In the genomic region with DNA sequence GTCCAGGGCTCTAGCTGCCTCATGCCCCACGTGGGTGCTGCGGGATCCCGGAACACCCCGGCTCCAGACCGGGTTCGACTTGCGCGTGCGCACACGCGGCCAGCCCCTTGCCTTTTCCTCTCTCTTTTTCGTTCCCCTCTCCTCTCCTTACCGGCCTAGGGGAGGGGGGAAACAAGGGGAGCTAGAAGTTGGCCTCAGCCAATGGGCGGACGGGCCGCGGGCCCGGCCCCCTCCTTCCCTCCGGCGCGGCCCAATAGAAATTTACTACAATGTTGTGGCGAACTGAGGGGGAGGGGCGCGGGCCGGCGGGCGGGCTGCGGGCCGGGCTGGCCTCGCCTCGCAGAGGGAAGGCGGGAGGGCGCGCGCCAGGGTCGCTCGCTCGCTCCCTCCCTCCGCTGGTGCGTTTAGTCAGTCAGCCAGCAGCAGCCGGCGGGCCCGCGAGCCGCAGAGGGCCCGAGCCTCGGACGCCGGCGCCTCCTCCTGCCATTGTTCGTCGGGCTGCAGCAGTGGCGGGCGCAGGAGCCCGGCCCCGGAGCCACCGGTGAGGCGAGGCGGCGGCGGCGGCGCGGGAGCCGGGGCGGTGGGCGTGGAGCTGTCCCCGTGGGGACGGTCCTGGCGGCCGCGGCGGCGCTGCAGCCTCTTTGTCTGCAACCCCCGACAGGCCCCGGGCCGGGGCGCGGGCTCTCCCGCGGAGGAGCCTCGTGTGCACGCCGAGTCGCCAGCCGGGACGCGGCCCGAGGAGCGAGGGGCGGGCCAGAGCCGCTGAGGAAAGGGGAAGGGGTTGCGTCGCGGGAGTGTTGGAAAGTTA, we compare ENCODE assay signal across 8 cellular contexts. TPM values are rescaled to one million over a fixed set of nuclear protein-coding genes. Genes with fewer than 3 reads are reported as not detected.
A peak's percentile ranks its signal among the peaks of the same experiment; 100 is the strongest.
DNase-seq lines count a peak whose midpoint lies in the region; ATAC-seq, FAIRE-seq and TF ChIP-seq lines count a peak whose summit lies in the region.

Gene EPB41, plus strand, starts transcription at position 342 of the 808 bp plus-strand sequence. CDS start 72,869 bp downstream, outside the sequence.

- intact Hi-C loops in prostate gland (cut with DNase I) (loop anchor here (2.0 kb wide), 2 partner anchors 28 to 68 kb away; no protein-coding TSS in a partner anchor), upper lobe of right lung (cut with DNase I) (no loop called here)

- TF ChIP-seq CTCF in right atrium auricular region (IDR thresholded peaks at IDR 0.05), result no peak
- TF ChIP-seq CTCF in prostate gland (IDR thresholded peaks at IDR 0.05), result peak in 2 of 4 experiments; percentile 13 to 18
- no peak for TF ChIP-seq CTCF in upper lobe of right lung (IDR thresholded peaks at IDR 0.05)

- TF ChIP-seq POLR2A in GM12891 (IDR thresholded peaks at IDR 0.05; ENCODE audit: low read depth, low read length) (no peak), prostate gland (IDR thresholded peaks at IDR 0.05) (peak; percentile 76)

- peak; percentile 94 for FAIRE-seq in GM12891 (lab: Jason Lieb, UNC)

- peak; percentile 84 for ATAC-seq in HG02870 (IDR thresholded peaks at IDR 0.05; ENCODE audit: unreplicated experiment)
- ATAC-seq in T-helper 17 cell, result peak; percentile 86
- ATAC-seq in upper lobe of right lung, result peak; percentile 99

- under 1% methylated on average over 46 of the region's 95 CpGs for WGBS in prostate gland

- H3K36me3 ChIP-seq in right atrium auricular region (no peaks in the 10 kb centered on the region), prostate gland (no peaks in the 10 kb centered on the region), upper lobe of right lung (no peaks in the 10 kb centered on the region)

- H3K4me1 ChIP-seq in right atrium auricular region (peaks cover 0 to 12% of the 10 kb centered on the region in 2 donors), prostate gland (replicated peaks) (peaks cover 6% of the 10 kb centered on the region), upper lobe of right lung (peaks cover 13% of the 10 kb centered on the region)

- H3K4me3 ChIP-seq in right atrium auricular region (peak within 1 kb of the TSS; percentile 40 to 69), prostate gland (peak within 1 kb of the TSS; percentile 70 to 78), upper lobe of right lung (peak within 1 kb of the TSS; percentile 65)

- no peak within 1 kb of the TSS for H3K27ac ChIP-seq in right atrium auricular region
- peak within 1 kb of the TSS; percentile 71 to 75 for H3K27ac ChIP-seq in prostate gland
- peak within 1 kb of the TSS; percentile 40 for H3K27ac ChIP-seq in upper lobe of right lung

- H3K4me3 Mint-ChIP-seq in T-helper 17 cell, result peak within 1 kb of the TSS; percentile 97

- DNase-seq in GM12891 (ENCODE audit: insufficient read length, low spot score) (peak; percentile 95), NCI-H1694 (lab: John Stamatoyannopoulos, UW) (peak; percentile 87), T-helper 17 cell (peak; percentile 80 to 88 (median 87)), amniotic epithelial cell (ENCODE audit: low read depth) (peak; percentile 81), right atrium auricular region (ENCODE audit: low spot score) (peak; percentile 86), prostate gland (ENCODE audit: low spot score) (peak; percentile 94), upper lobe of right lung (peak; percentile 94)

- H3K9me3 ChIP-seq in T-helper 17 cell (ENCODE audit: control insufficient read depth, low read length, poor library complexity, severe bottlenecking) (no peaks in the 10 kb centered on the region), right atrium auricular region (no peaks in the 10 kb centered on the region), prostate gland (no peaks in the 10 kb centered on the region), upper lobe of right lung (no peaks in the 10 kb centered on the region)

- H3K27me3 ChIP-seq in right atrium auricular region (no peaks in the 10 kb centered on the region), prostate gland (replicated peaks; ENCODE audit: insufficient read depth) (no peaks in the 10 kb centered on the region), upper lobe of right lung (no peaks in the 10 kb centered on the region)

- H3K36me3 Mint-ChIP-seq in T-helper 17 cell (ENCODE audit: low read depth), result no peaks in the 10 kb centered on the region

- no peaks in the 10 kb centered on the region for H3K27me3 Mint-ChIP-seq in T-helper 17 cell

- H3K4me1 Mint-ChIP-seq in T-helper 17 cell, result peaks cover 42% of the 10 kb centered on the region

- peak within 1 kb of the TSS; percentile 95 for H3K27ac Mint-ChIP-seq in T-helper 17 cell

TF ChIP-seq in GM12891, 5 proteins besides CTCF, POLR2A, EP300 and RAD21:
- TF ChIP-seq SPI1 (IDR thresholded peaks at IDR 0.05; ENCODE audit: low read depth, low read length), result no peak
- no peak for TF ChIP-seq POU2F2 (IDR thresholded peaks at IDR 0.05; ENCODE audit: low read depth, low read length)
- TF ChIP-seq PAX5 (IDR thresholded peaks at IDR 0.05; ENCODE audit: insufficient read depth, low read length, severe bottlenecking), result no peak
- TF ChIP-seq TAF1 (IDR thresholded peaks at IDR 0.05; ENCODE audit: low read depth, low read length), result no peak
- no peak for TF ChIP-seq POLR2AphosphoS5 (IDR thresholded peaks at IDR 0.05; ENCODE audit: low read depth, low read length)

RNA-seq across cellular contexts. Expression of gene EPB41, which starts in this region (rescaled TPM):
- 4.6 TPM for polyA plus RNA-seq in GM12891 (2012; ENCODE audit: low read depth, missing spikeins)
- total RNA-seq in T-helper 17 cell (100 to 1,000 TPM; 193 to 221 TPM), right atrium auricular region (10 to 100 TPM; 19.1 to 25.4 TPM), prostate gland (10 to 100 TPM; 39.4 to 54.4 TPM), upper lobe of right lung (67.0 TPM)

Comparison
In these comparisons a context has a peak if more than half of its experiments do, and no peak if none do; other contexts are left out.
1. H3K27ac ChIP-seq: peak in prostate gland (2 of 2) and upper lobe of right lung (single experiment); none in right atrium auricular region (0 of 2).
2. Peak in every context shown above with its lines, with median percentiles within 50 percentile points of each other: DNase-seq, ATAC-seq and H3K4me3 ChIP-seq.